Comparison of ENCODE assay signal across 22 cellular contexts in the genomic region with DNA sequence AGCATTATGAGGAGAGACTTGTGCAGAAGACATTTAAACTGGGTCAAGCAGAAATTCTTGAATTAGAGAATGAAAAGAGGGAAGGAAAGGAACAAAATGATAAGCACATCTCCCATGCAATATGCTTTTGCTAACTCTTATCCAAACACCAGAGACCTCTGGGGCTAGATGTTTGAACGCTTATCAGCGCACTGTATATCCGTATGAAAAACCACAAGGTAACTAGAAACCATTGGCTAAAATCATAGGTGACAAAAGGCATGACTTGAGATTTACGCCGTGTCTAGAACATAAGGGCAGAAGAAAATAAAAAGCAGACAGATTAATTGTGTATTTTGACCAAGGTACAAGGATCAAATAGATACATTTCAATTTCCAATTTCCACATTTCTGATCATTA.
"Had no signal": no experiment of that assay in that cellular context is flagged by ENCODE, and none has a peak within 500 bp of the region (broad histone marks: within the 10 kb centered on the region; RNA-seq: fewer than 3 reads in every experiment).

No MANE protein-coding gene starts in this region.

- H3K9me3 ChIP-seq: esophagus squamous epithelium, gastroesophageal sphincter, sigmoid colon, stomach, thoracic aorta, transverse colon had no signal

- H3K9me3 Mint-ChIP-seq: neural crest cell had no signal

- H3K27me3 ChIP-seq: esophagus squamous epithelium, gastroesophageal sphincter, sigmoid colon, stomach, transverse colon had no signal

- DNase-seq: effector memory CD4-positive, alpha-beta T cell; esophagus squamous epithelium; foreskin fibroblast; glutamatergic neuron; kidney; left colon; left ventricle myocardium superior; mesenchymal stem cell; midbrain; posterior cingulate gyrus; sigmoid colon; stimulated activated CD4-positive, alpha-beta T cell treated with anti-CD3 and anti-CD28 coated beads, Interleukin-2, amount 100 ng/mL, for 24 hours; stimulated activated CD4-positive, alpha-beta T cell treated with anti-CD3 and anti-CD28 coated beads, Interleukin-4, amount 100 ng/mL, for 4 hours; stomach; substantia nigra; transverse colon had no signal

- H3K4me3 Mint-ChIP-seq: neural crest cell had no signal

- H3K36me3 ChIP-seq: esophagus squamous epithelium, gastroesophageal sphincter, sigmoid colon, stomach, thoracic aorta, transverse colon had no signal

- ATAC-seq: gastroesophageal sphincter, left colon, left ventricle myocardium superior had no signal

- FAIRE-seq: kidney had no signal

- H3K4me1 ChIP-seq: esophagus squamous epithelium, gastroesophageal sphincter, sigmoid colon, stomach, transverse colon had no signal

- H3K4me1 Mint-ChIP-seq: neural crest cell had no signal

- H3K27ac ChIP-seq: epithelial cell of prostate, esophagus squamous epithelium, gastroesophageal sphincter, sigmoid colon, skin epidermis, stomach, thoracic aorta, transverse colon had no signal

- H3K4me3 ChIP-seq: esophagus squamous epithelium, gastroesophageal sphincter, lung, sigmoid colon, skin epidermis, stomach, thoracic aorta, transverse colon had no signal
